8 cellular contexts compared by ENCODE assay signal in the genomic region with DNA sequence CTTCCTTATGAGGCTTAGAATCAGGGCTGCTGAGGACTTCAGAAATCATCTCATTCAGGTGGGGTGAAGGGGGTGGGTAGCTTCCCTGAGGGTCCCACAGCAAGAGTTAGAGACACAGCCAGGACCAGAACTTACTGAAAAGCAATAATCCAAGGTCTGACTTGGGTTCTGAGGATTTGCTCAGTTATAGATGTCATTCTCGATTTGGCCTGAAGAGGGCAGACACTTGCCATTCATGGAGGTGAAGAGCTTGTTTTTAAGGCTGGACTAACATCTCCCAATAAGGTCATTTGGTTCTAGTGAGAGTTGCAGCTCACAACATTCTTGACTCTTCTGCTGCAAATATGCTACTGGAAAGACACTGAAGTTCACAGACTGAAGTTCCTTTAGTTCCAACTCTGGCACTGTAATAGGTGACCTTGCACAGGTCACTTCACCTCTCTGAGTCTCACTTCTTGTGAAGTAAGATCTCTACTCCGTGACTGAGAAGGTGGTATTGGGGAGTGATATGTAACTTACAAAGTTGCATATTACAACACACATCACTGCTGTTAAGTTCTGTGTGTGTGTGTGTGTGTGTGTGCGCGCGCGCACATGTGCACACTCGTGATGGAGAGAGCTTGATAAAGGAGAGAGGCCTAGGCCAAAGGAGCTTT.
DNase-seq lines count a peak whose midpoint lies in the region; ATAC-seq and TF ChIP-seq lines count a peak whose summit lies in the region.

No MANE protein-coding gene starts in this region.

- no peak for TF ChIP-seq POLR2A in heart left ventricle (IDR thresholded peaks at IDR 0.05)

- no peaks in the 10 kb centered on the region for H3K9me3 ChIP-seq in heart left ventricle

- no peaks in the 10 kb centered on the region for H3K36me3 Mint-ChIP-seq in activated T-helper 1 cell treated with anti-CD3 and anti-CD28 coated beads, Interleukin-12 subunit alpha, Interleukin-12 subunit beta, Interleukin-2, Interleukin-4 antibody, amounts not matched to agents 30 ng/mL and 10 ng/mL and 1 ng/mL, durations not matched to agents 14 hours and 24 hours and 36 hours (ENCODE audit: low read depth)

- peaks cover 0 to 11% (median 0%) of the 10 kb centered on the region in 12 donors for H3K4me1 ChIP-seq in heart left ventricle

- no peak overlapping the region for H3K4me3 Mint-ChIP-seq in activated T-helper 1 cell treated with anti-CD3 and anti-CD28 coated beads, Interleukin-12 subunit alpha, Interleukin-12 subunit beta, Interleukin-2, Interleukin-4 antibody, amounts not matched to agents 30 ng/mL and 10 ng/mL and 1 ng/mL, durations not matched to agents 14 hours and 24 hours and 36 hours

- intact Hi-C loops in activated T-helper 1 cell treated with anti-CD3 and anti-CD28 coated beads, Interleukin-12 subunit alpha, Interleukin-12 subunit beta, Interleukin-2, Interleukin-4 antibody, amounts not matched to agents 30 ng/mL and 10 ng/mL and 1 ng/mL, durations not matched to agents 14 hours and 24 hours and 36 hours (cut with micrococcal nuclease): loop anchor here (1.0 kb wide), 4 partner anchors 222 to 1617 kb away; no protein-coding TSS in a partner anchor
- intact Hi-C loops in heart left ventricle (cut with DNase I): loop anchor here in 8 of 10 donors (1.0 to 5.0 kb wide), 9 partner anchors 47 to 223 kb away; partner anchors contain the start of gene WLS (in 5 of the 8)

- ATAC-seq in GM19035 (IDR thresholded peaks at IDR 0.05; ENCODE audit: unreplicated experiment): peak; percentile 74
- peak; percentile 72 for ATAC-seq in HG03159 (IDR thresholded peaks at IDR 0.05; ENCODE audit: unreplicated experiment)
- peak; percentile 34 to 69 (median 64) for ATAC-seq in heart left ventricle

- H3K4me1 Mint-ChIP-seq in activated T-helper 1 cell treated with anti-CD3 and anti-CD28 coated beads, Interleukin-12 subunit alpha, Interleukin-12 subunit beta, Interleukin-2, Interleukin-4 antibody, amounts not matched to agents 30 ng/mL and 10 ng/mL and 1 ng/mL, durations not matched to agents 14 hours and 24 hours and 36 hours (ENCODE audit: low read depth): peaks cover 5% of the 10 kb centered on the region

- H3K4me3 ChIP-seq in heart left ventricle: no peak overlapping the region

- H3K9me3 Mint-ChIP-seq in activated T-helper 1 cell treated with anti-CD3 and anti-CD28 coated beads, Interleukin-12 subunit alpha, Interleukin-12 subunit beta, Interleukin-2, Interleukin-4 antibody, amounts not matched to agents 30 ng/mL and 10 ng/mL and 1 ng/mL, durations not matched to agents 14 hours and 24 hours and 36 hours: no peaks in the 10 kb centered on the region

- no peak overlapping the region for H3K27ac Mint-ChIP-seq in activated T-helper 1 cell treated with anti-CD3 and anti-CD28 coated beads, Interleukin-12 subunit alpha, Interleukin-12 subunit beta, Interleukin-2, Interleukin-4 antibody, amounts not matched to agents 30 ng/mL and 10 ng/mL and 1 ng/mL, durations not matched to agents 14 hours and 24 hours and 36 hours

- DNase-seq in DMS114 treated with DMSO at 0.1 percent for 48 hours (lab: John Stamatoyannopoulos, UW; ENCODE audit: unreplicated experiment) (peak; percentile 64), NCI-H345 treated with DMSO at 0.1 percent for 48 hours (lab: John Stamatoyannopoulos, UW; ENCODE audit: unreplicated experiment) (peak; percentile 15), heart left ventricle (peak in 1 of 5 donors; percentile 45), retina (peak; percentile 74)
- DNase-seq in activated T-helper 1 cell treated with anti-CD3 and anti-CD28 coated beads, Interleukin-12 subunit alpha, Interleukin-12 subunit beta, Interleukin-2, Interleukin-4 antibody, amounts not matched to agents 30 ng/mL and 10 ng/mL and 1 ng/mL, durations not matched to agents 14 hours and 24 hours and 36 hours (ENCODE audit: low spot score): peak; percentile 2
- no peak for DNase-seq in activated naive CD4-positive, alpha-beta T cell (lab: John Stamatoyannopoulos, UW)

- 39 to 49% (median 46%) methylated on average over 7 of the region's 7 CpGs for WGBS in heart left ventricle, 4 donors

- H3K27me3 Mint-ChIP-seq in activated T-helper 1 cell treated with anti-CD3 and anti-CD28 coated beads, Interleukin-12 subunit alpha, Interleukin-12 subunit beta, Interleukin-2, Interleukin-4 antibody, amounts not matched to agents 30 ng/mL and 10 ng/mL and 1 ng/mL, durations not matched to agents 14 hours and 24 hours and 36 hours (ENCODE audit: insufficient read depth): peaks cover 2% of the 10 kb centered on the region

- H3K36me3 ChIP-seq in heart left ventricle: peaks cover 0 to 39% (median 9%) of the 10 kb centered on the region in 9 donors

- peak overlapping the region in 1 of 12 donors; percentile 39 for H3K27ac ChIP-seq in heart left ventricle

- no peaks in the 10 kb centered on the region for H3K27me3 ChIP-seq in heart left ventricle

- peak; percentile 75 to 90 (median 85) for TF ChIP-seq CTCF in heart left ventricle (IDR thresholded peaks at IDR 0.05)

Comparison
In these comparisons a context has a peak if more than half of its experiments do, and no peak if none do; other contexts are left out.
1. DNase-seq: peak in DMS114 treated with DMSO at 0.1 percent for 48 hours (single experiment), NCI-H345 treated with DMSO at 0.1 percent for 48 hours (single experiment), activated T-helper 1 cell treated with anti-CD3 and anti-CD28 coated beads, Interleukin-12 subunit alpha, Interleukin-12 subunit beta, Interleukin-2, Interleukin-4 antibody, amounts not matched to agents 30 ng/mL and 10 ng/mL and 1 ng/mL, durations not matched to agents 14 hours and 24 hours and 36 hours (single experiment) and retina (single experiment); none in activated naive CD4-positive, alpha-beta T cell (0 of 4).
2. Peak in every context shown above with its lines, with median percentiles within 50 percentile points of each other: ATAC-seq.